Comparison of ENCODE assay signal across 11 cellular contexts in genomic region chrX:48589482-48590162, GRCh38. TPM values are rescaled to one million over a fixed set of nuclear protein-coding genes. Genes with fewer than 3 reads are reported as not detected.
A peak's percentile ranks its signal among the peaks of the same experiment; 100 is the strongest.
DNase-seq lines count a peak whose midpoint lies in the region; ATAC-seq lines count a peak whose summit lies in the region.
"Had no signal": no experiment of that assay in that cellular context is flagged by ENCODE, and none has a peak within 500 bp of the region (broad histone marks: within the 10 kb centered on the region; RNA-seq: fewer than 3 reads in every experiment).

No MANE protein-coding gene starts in this region.

- H4K20me1 ChIP-seq in Karpas-422 (ENCODE audit: insufficient read depth, low read depth, low read length): no peaks in the 10 kb centered on the region

- H3K27me3 ChIP-seq in Karpas-422 (ENCODE audit: low read length): no peaks in the 10 kb centered on the region

- H3K79me2 ChIP-seq in Karpas-422 (ENCODE audit: low read length): no peaks in the 10 kb centered on the region

- no peak for ATAC-seq in GM21423 (IDR thresholded peaks at IDR 0.05; ENCODE audit: unreplicated experiment)
- ATAC-seq: activated CD4-positive, CD25-positive, alpha-beta regulatory T cell treated with anti-CD3 and anti-CD28 coated beads, Interleukin-2, amount 50 U/mL, for 24 hours had no signal

- H3K36me3 ChIP-seq in Karpas-422 (ENCODE audit: insufficient read depth, low read length): no peaks in the 10 kb centered on the region

- H3K4me2 ChIP-seq in Karpas-422 (ENCODE audit: low read depth, low read length, poor library complexity, severe bottlenecking): no peak overlapping the region

- H3K9me2 ChIP-seq in Karpas-422 (replicated peaks; ENCODE audit: insufficient read depth, low read length): no peaks in the 10 kb centered on the region

- H2AFZ ChIP-seq in Karpas-422 (ENCODE audit: low read length): no peak overlapping the region

- H3K9me3 ChIP-seq in Karpas-422 (ENCODE audit: low read length): no peaks in the 10 kb centered on the region

- no peaks in the 10 kb centered on the region for H3K4me1 ChIP-seq in Karpas-422 (ENCODE audit: low read length)

- H3K27ac ChIP-seq in Karpas-422 (ENCODE audit: low read length): no peak overlapping the region

- DNase-seq in AG20443 (ENCODE audit: low spot score): peak; percentile 0
- DNase-seq in NCI-H2029 (lab: John Stamatoyannopoulos, UW): peak; percentile 46
- peak; percentile 19 for DNase-seq in cerebellar cortex (ENCODE audit: low spot score)
- DNase-seq in kidney tubule cell (ENCODE audit: low spot score): peak; percentile 54
- no peak for DNase-seq in hypothalamus (lab: John Stamatoyannopoulos, UW)
- DNase-seq in Karpas-422: no peak
- DNase-seq in kidney glomerular epithelial cell (lab: John Stamatoyannopoulos, UW): no peak
- DNase-seq: activated naive CD8-positive, alpha-beta T cell treated with anti-CD3 and anti-CD28 coated beads, Interleukin-2, amount 10 ng/mL, durations not matched to agents 7 days and 5 days; naive B cell had no signal

- no peak overlapping the region for H3K4me3 ChIP-seq in Karpas-422 (ENCODE audit: low read length)

- no peak overlapping the region for H3K9ac ChIP-seq in Karpas-422 (ENCODE audit: low read length)

RNA-seq across cellular contexts. Expression of gene WDR13, which starts 7.7 kb away (rescaled TPM):
- 35.5 and 53.4 TPM in 2 replicates for total RNA-seq in Karpas-422 (2014; rRNA removed; shearing (Covaris generic); ENCODE audit: low replicate concordance)

RNA-seq across cellular contexts. Expression of gene RBM3, which starts 15.3 kb away (rescaled TPM):
- total RNA-seq in Karpas-422 (2014; rRNA removed; shearing (Covaris generic); ENCODE audit: low replicate concordance): 176 and 183 TPM in 2 replicates

RNA-seq across cellular contexts. Expression of gene TBC1D25, which starts 50.1 kb away (rescaled TPM):
- total RNA-seq in Karpas-422 (2014; rRNA removed; shearing (Covaris generic); ENCODE audit: low replicate concordance): 3.1 and 14.4 TPM in 2 replicates

Comparison
In these comparisons a context has a peak if more than half of its experiments do, and no peak if none do; other contexts are left out.
1. DNase-seq: peak in AG20443 (single experiment), NCI-H2029 (single experiment), cerebellar cortex (single experiment) and kidney tubule cell (single experiment); none in hypothalamus (0 of 51), Karpas-422 (single experiment) and kidney glomerular epithelial cell (single experiment).